8 cellular contexts compared by ENCODE assay signal in genomic region chr12:118377891-118378470, GRCh38. TPM values are rescaled to one million over a fixed set of nuclear protein-coding genes. Genes with fewer than 3 reads are reported as not detected.
A peak's percentile ranks its signal among the peaks of the same experiment; 100 is the strongest.
DNase-seq lines count a peak whose midpoint lies in the region; ATAC-seq and TF ChIP-seq lines count a peak whose summit lies in the region.

No MANE protein-coding gene starts in this region.

- no peak for ATAC-seq in thoracic aorta (ENCODE audit: insufficient number of reproducible peaks, low FRiP score, low read depth)
- ATAC-seq in GM21526 (IDR thresholded peaks at IDR 0.05; ENCODE audit: low FRiP score, unreplicated experiment), result no peak

- DNase-seq in Caki2 (ENCODE audit: low read depth), result peak; percentile 62
- DNase-seq in HuH-7.5 (ENCODE audit: low spot score), result peak; percentile 52
- peak; percentile 37 to 70 for DNase-seq in SHP77 (lab: John Stamatoyannopoulos, UW)
- peak; percentile 92 for DNase-seq in activated effector memory CD4-positive, alpha-beta T cell treated with anti-CD3 and anti-CD28 coated beads, Interleukin-2, amount 50 U/mL, for 16 hours
- peak in 1 of 2 donors; percentile 73 for DNase-seq in foreskin fibroblast
- DNase-seq in nucleus accumbens (lab: John Stamatoyannopoulos, UW), result peak in 46 of 56 donors; percentile 10 to 86 (median 52)
- no peak for DNase-seq in thoracic aorta (ENCODE audit: low spot score)

- H3K4me3 ChIP-seq in foreskin fibroblast (ENCODE audit: low read depth in 1 of 2, low read length in 2 of 2), result peak overlapping the region; percentile 90 to 98
- H3K4me3 ChIP-seq in thoracic aorta, result peak overlapping the region; percentile 85

- H3K36me3 ChIP-seq in thoracic aorta, result peaks cover 17% of the 10 kb centered on the region

- in situ Hi-C loops in Caki2 (cut with HindIII; ENCODE audit: low pct_unique_long_range_greater_than_20kb, low sequenced_read_pairs), result loop anchor here (5.0 kb wide), 1 partner anchor 196 kb away; no protein-coding TSS in a partner anchor

- H3K4me1 ChIP-seq in thoracic aorta (ENCODE audit: control insufficient read depth in 1 of 2, low read depth in 2 of 2), result peaks cover 18 to 35% of the 10 kb centered on the region in 2 donors

- no peaks in the 10 kb centered on the region for H3K27me3 ChIP-seq in thoracic aorta (replicated peaks; ENCODE audit: insufficient read depth)

- peak overlapping the region in 1 of 2 donors; percentile 92 for H3K27ac ChIP-seq in thoracic aorta

- H3K9me3 ChIP-seq in thoracic aorta, result no peaks in the 10 kb centered on the region

- TF ChIP-seq CTCF in foreskin fibroblast (IDR thresholded peaks at IDR 0.05; ENCODE audit: low read depth, low read length), result peak; percentile 82
- peak; percentile 99 for TF ChIP-seq CTCF in thoracic aorta (IDR thresholded peaks at IDR 0.05)

RNA-seq across cellular contexts. Expression of gene SUDS3, which starts 1.6 kb away (rescaled TPM):
- total RNA-seq in Caki2 (2014; rRNA removed; shearing (Covaris generic); ENCODE audit: low replicate concordance), result 21.3 and 39.4 TPM in 2 replicates
- 10 to 100 TPM; 46.2 to 48.2 TPM for total RNA-seq in thoracic aorta

RNA-seq across cellular contexts. Expression of gene TAOK3, which starts 5.3 kb away (rescaled TPM):
- total RNA-seq in Caki2 (2014; rRNA removed; shearing (Covaris generic); ENCODE audit: low replicate concordance), result 6.5 and 8.5 TPM in 2 replicates
- 10 to 100 TPM; 52.3 to 59.6 TPM for total RNA-seq in thoracic aorta
